In genomic region chr3:27720899-27721716, GRCh38 we compare ENCODE assay signal across 9 cellular contexts. TPM values are rescaled to one million over a fixed set of nuclear protein-coding genes. Genes with fewer than 3 reads are reported as not detected.
DNase-seq lines count a peak whose midpoint lies in the region; ATAC-seq and TF ChIP-seq lines count a peak whose summit lies in the region.
"Had no signal": no experiment of that assay in that cellular context is flagged by ENCODE, and none has a peak within 500 bp of the region (broad histone marks: within the 10 kb centered on the region; RNA-seq: fewer than 3 reads in every experiment).

No MANE protein-coding gene starts in this region.

- peak in 2 of 3 experiments; percentile 66 to 77 for DNase-seq in NCI-H1417 (lab: John Stamatoyannopoulos, UW)
- no peak for DNase-seq in NCI-H1417 treated with DMSO at 0.1 percent for 48 hours (lab: John Stamatoyannopoulos, UW)
- no peak for DNase-seq in central memory CD8-positive, alpha-beta T cell (ENCODE audit: low spot score in 2 of 2)
- no peak for DNase-seq in NCI-H2081 treated with DMSO at 0.1 percent for 48 hours (lab: John Stamatoyannopoulos, UW)

- no peaks in the 10 kb centered on the region for H3K9me3 Mint-ChIP-seq in central memory CD8-positive, alpha-beta T cell

- no peaks in the 10 kb centered on the region for H3K27me3 ChIP-seq in KMS-11 (ENCODE audit: insufficient read depth, low read depth)
- H3K27me3 ChIP-seq in mononuclear cell (ENCODE audit: insufficient read depth, low read length): peaks cover 96% of the 10 kb centered on the region

- H3K27ac Mint-ChIP-seq in central memory CD8-positive, alpha-beta T cell (ENCODE audit: low read depth): peak overlapping the region; percentile 98

- no peaks in the 10 kb centered on the region for H4K20me1 ChIP-seq in KMS-11 (ENCODE audit: insufficient read depth)
- H4K20me1 ChIP-seq: BLaER1 treated with 17β-estradiol and CSF1 and Interleukin-3, amounts not matched to agents 10 nM and 100 nM had no signal

- H3K4me2 ChIP-seq in KMS-11: peak overlapping the region; percentile 36; the same call in 1 of the 2 replicates
- H3K4me2 ChIP-seq: BLaER1 treated with 17β-estradiol and CSF1 and Interleukin-3, amounts not matched to agents 10 nM and 100 nM had no signal

- peak overlapping the region; percentile 67; the same call in 1 of the 2 replicates for H2AFZ ChIP-seq in KMS-11 (ENCODE audit: low read depth)

- no peaks in the 10 kb centered on the region for H3K79me2 ChIP-seq in KMS-11 (ENCODE audit: insufficient read depth, low read depth)

- no peak overlapping the region for H3K27ac ChIP-seq in KMS-11
- H3K27ac ChIP-seq: BLaER1 treated with 17β-estradiol and CSF1 and Interleukin-3, amounts not matched to agents 10 nM and 100 nM had no signal

- ATAC-seq in central memory CD8-positive, alpha-beta T cell (replicated peaks; ENCODE audit: extremely low read depth, poor library complexity, severe bottlenecking): no peak
- no peak for ATAC-seq in HG02678 (IDR thresholded peaks at IDR 0.05; ENCODE audit: unreplicated experiment)
- ATAC-seq in HG03571 (IDR thresholded peaks at IDR 0.05; ENCODE audit: unreplicated experiment): no peak

- H3K27me3 Mint-ChIP-seq in central memory CD8-positive, alpha-beta T cell: peaks cover 18% of the 10 kb centered on the region

- H3K4me1 ChIP-seq in KMS-11 (ENCODE audit: low read depth, poor library complexity, severe bottlenecking): no peaks in the 10 kb centered on the region
- peaks cover 36% of the 10 kb centered on the region for H3K4me1 ChIP-seq in mononuclear cell (ENCODE audit: insufficient read depth, low read length)
- H3K4me1 ChIP-seq: BLaER1 treated with 17β-estradiol and CSF1 and Interleukin-3, amounts not matched to agents 10 nM and 100 nM had no signal

- H3K4me1 Mint-ChIP-seq in central memory CD8-positive, alpha-beta T cell: peaks cover 56% of the 10 kb centered on the region

- H3K36me3 Mint-ChIP-seq in central memory CD8-positive, alpha-beta T cell (ENCODE audit: insufficient read depth): peaks cover 68% of the 10 kb centered on the region

- no peaks in the 10 kb centered on the region for H3K9me3 ChIP-seq in mononuclear cell (ENCODE audit: low read depth, low read length)

- H3K9ac ChIP-seq in KMS-11: peak overlapping the region; percentile 60; the same call in 1 of the 2 replicates
- H3K9ac ChIP-seq: BLaER1 treated with 17β-estradiol and CSF1 and Interleukin-3, amounts not matched to agents 10 nM and 100 nM had no signal

- H3K4me3 Mint-ChIP-seq in central memory CD8-positive, alpha-beta T cell: peak overlapping the region; percentile 98

- H3K4me3 ChIP-seq in KMS-11 (IDR thresholded peaks at IDR 0.05; ENCODE audit: insufficient read depth, low read depth, low read length) (no peak overlapping the region), mononuclear cell (ENCODE audit: low read length) (peak overlapping the region; percentile 43)

- no peaks in the 10 kb centered on the region for H3K36me3 ChIP-seq in KMS-11 (ENCODE audit: insufficient read depth)
- H3K36me3 ChIP-seq: BLaER1 treated with 17β-estradiol and CSF1 and Interleukin-3, amounts not matched to agents 10 nM and 100 nM had no signal

- TF ChIP-seq CTCF in KMS-11 (conservative IDR thresholded peaks at IDR 0.05; ENCODE audit: low read depth, low read length): peak; percentile 16; the same call in 1 of the 2 replicates

RNA-seq across cellular contexts. Expression of gene EOMES, which starts 1.0 kb away (rescaled TPM):
- total RNA-seq in mononuclear cell: 3.4 TPM

Comparison
In these comparisons a context has a peak if more than half of its experiments do, and no peak if none do; other contexts are left out.
1. DNase-seq: peak in NCI-H1417 (2 of 3); none in NCI-H1417 treated with DMSO at 0.1 percent for 48 hours (single experiment), central memory CD8-positive, alpha-beta T cell (0 of 2) and NCI-H2081 treated with DMSO at 0.1 percent for 48 hours (single experiment).